Comparison of ENCODE assay signal across 8 cellular contexts in genomic region chr1:206647224-206647623, GRCh38.
"Had no signal": no experiment of that assay in that cellular context is flagged by ENCODE, and none has a peak within 500 bp of the region (broad histone marks: within the 10 kb centered on the region; RNA-seq: fewer than 3 reads in every experiment).

No MANE protein-coding gene starts in this region.

- H3K4me1 Mint-ChIP-seq: IgD-negative memory B cell had no signal

- H3K27ac Mint-ChIP-seq: IgD-negative memory B cell had no signal

- H3K9me3 Mint-ChIP-seq: GM23338, H9, IgD-negative memory B cell had no signal

- H2AFZ ChIP-seq: GM23338 had no signal

- FAIRE-seq: H1, H54, HTR-8/SVneo had no signal

- H3K27me3 Mint-ChIP-seq: IgD-negative memory B cell had no signal

- DNase-seq: H9, HCEC 1CT, KG1 had no signal

- ATAC-seq: GM23338 had no signal

- H3K4me2 ChIP-seq: GM23338 had no signal

- H3K4me3 ChIP-seq: GM23338 had no signal

- H3K4me3 Mint-ChIP-seq: GM23338, H9, IgD-negative memory B cell had no signal
